Comparison of ENCODE assay signal across 1 cellular context in the genomic region with DNA sequence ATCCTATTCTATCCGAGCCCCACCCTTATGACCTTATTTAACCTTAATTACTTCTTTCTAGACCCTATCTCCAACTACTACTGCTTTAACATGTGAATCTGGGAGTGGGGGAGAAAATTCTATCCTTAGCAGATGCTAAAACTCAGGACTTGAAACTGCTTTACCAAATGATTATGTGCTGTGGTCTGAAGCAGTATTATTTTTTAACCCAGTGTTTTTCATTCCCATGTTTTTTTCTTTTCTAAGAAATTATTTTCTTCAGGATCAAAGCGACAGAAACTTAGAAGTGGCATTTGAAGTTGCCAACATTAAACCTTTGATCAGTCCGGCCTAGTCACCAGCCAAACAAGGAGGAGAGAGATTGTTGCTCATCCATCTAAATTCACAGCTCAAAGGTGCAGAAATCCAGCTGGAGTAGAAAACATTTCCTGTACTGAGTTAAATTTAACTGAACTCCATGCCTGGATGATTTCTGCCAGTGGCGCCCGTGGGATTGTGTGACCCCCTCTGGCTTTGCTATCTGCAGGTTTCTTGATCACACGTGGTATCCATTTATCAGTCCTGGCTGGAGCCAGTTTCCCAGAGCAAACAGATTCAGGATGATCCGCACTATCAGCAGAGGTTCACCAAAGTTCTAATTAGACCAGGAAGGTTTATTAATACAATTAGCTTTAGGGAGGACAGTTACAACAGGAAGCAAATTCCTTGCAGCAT.
TF ChIP-seq lines count a peak whose summit lies in the region.

No MANE protein-coding gene starts in this region.

TF ChIP-seq in IMR-90, 13 proteins besides CTCF, POLR2A, EP300 and RAD21:
- TF ChIP-seq MXI1 (IDR thresholded peaks at IDR 0.05; ENCODE audit: borderline replicate concordance, low read depth, low read length) (no peak), MAFK (IDR thresholded peaks at IDR 0.05; ENCODE audit: low read depth, low read length) (no peak), CEBPB (IDR thresholded peaks at IDR 0.05; ENCODE audit: low read depth, low read length) (no peak), NFE2L2 (IDR thresholded peaks at IDR 0.05; ENCODE audit: low read depth, low read length) (no peak), BHLHE40 (IDR thresholded peaks at IDR 0.05; ENCODE audit: low read depth, low read length) (no peak), CHD1 (IDR thresholded peaks at IDR 0.05; ENCODE audit: low read depth, low read length) (no peak), ELK1 (IDR thresholded peaks at IDR 0.05; ENCODE audit: borderline replicate concordance, low read depth, low read length) (no peak), FOS (IDR thresholded peaks at IDR 0.05; ENCODE audit: low read depth, low read length) (no peak), MAZ (IDR thresholded peaks at IDR 0.05; ENCODE audit: borderline replicate concordance, low read depth, low read length) (no peak), RCOR1 (IDR thresholded peaks at IDR 0.05; ENCODE audit: insufficient replicate concordance, low read length) (no peak)
